In the genomic region with DNA sequence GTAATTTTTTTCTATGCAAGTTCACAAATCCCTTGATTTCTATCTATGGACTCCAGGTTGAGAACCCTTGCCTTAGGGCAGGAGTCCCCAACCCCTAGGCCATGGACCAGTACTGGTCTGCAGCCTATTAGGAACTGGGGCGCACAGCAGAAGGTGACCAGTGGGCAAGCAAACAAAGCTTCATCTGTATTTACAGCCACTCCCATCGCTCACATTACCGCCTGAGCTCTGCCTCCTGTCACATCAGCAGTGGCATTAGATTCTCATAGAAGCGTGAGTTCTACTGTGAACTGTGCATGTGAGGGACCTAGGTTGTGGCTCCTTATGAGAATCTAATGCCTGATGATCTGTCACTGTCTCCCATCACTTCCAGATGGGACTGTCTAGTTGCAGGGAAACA, we compare ENCODE assay signal across 12 cellular contexts.
DNase-seq lines count a peak whose midpoint lies in the region; ATAC-seq and TF ChIP-seq lines count a peak whose summit lies in the region.
"Had no signal": no experiment of that assay in that cellular context is flagged by ENCODE, and none has a peak within 500 bp of the region (broad histone marks: within the 10 kb centered on the region; RNA-seq: fewer than 3 reads in every experiment).

No MANE protein-coding gene starts in this region.

- no peaks in the 10 kb centered on the region for H3K27me3 Mint-ChIP-seq in activated T-cell treated with anti-CD3 and anti-CD28 coated beads, Interleukin-2, amount 50 U/mL, for 72 hours (ENCODE audit: low read depth)

- H3K36me3 Mint-ChIP-seq in activated T-cell treated with anti-CD3 and anti-CD28 coated beads, Interleukin-2, amount 50 U/mL, for 72 hours (ENCODE audit: insufficient read depth in 2 of 2): peaks cover 3 to 5% of the 10 kb centered on the region in 2 donors
- H3K36me3 Mint-ChIP-seq: CD8-positive, alpha-beta memory T cell had no signal

- intact Hi-C loops in mucosa of descending colon (cut with DNase I, micrococcal nuclease): no loop called here
- intact Hi-C loops in posterior vena cava (cut with DNase I): no loop called here

- ATAC-seq in mucosa of descending colon: no peak
- ATAC-seq in activated T-cell treated with anti-CD3 and anti-CD28 coated beads, Interleukin-2, amount 50 U/mL, for 72 hours (replicated peaks in 1 of 2): no peak

- no peaks in the 10 kb centered on the region for H3K36me3 ChIP-seq in mucosa of descending colon (ENCODE audit: low read depth)
- H3K36me3 ChIP-seq: HAP-1 had no signal

- peaks cover 9% of the 10 kb centered on the region for H3K4me1 ChIP-seq in mucosa of descending colon (ENCODE audit: low read depth)
- H3K4me1 ChIP-seq: Caco-2 had no signal

- no peak overlapping the region for H3K27ac Mint-ChIP-seq in activated T-cell treated with anti-CD3 and anti-CD28 coated beads, Interleukin-2, amount 50 U/mL, for 72 hours
- H3K27ac Mint-ChIP-seq: CD8-positive, alpha-beta memory T cell had no signal

- no peak overlapping the region for H3K4me3 Mint-ChIP-seq in activated T-cell treated with anti-CD3 and anti-CD28 coated beads, Interleukin-2, amount 50 U/mL, for 72 hours
- H3K4me3 Mint-ChIP-seq: CD14-positive monocyte; CD8-positive, alpha-beta memory T cell had no signal

- peaks cover 5% of the 10 kb centered on the region for H3K9me3 ChIP-seq in mucosa of descending colon
- H3K9me3 ChIP-seq: Caco-2, HAP-1 had no signal

- no peak overlapping the region for H3K4me3 ChIP-seq in mucosa of descending colon
- H3K4me3 ChIP-seq: HAP-1 had no signal

- H3K4me1 Mint-ChIP-seq in activated T-cell treated with anti-CD3 and anti-CD28 coated beads, Interleukin-2, amount 50 U/mL, for 72 hours (ENCODE audit: low read depth): peaks cover 6% of the 10 kb centered on the region
- H3K4me1 Mint-ChIP-seq: CD8-positive, alpha-beta memory T cell had no signal

- DNase-seq in SW480 (ENCODE audit: low spot score) (peak; percentile 41), mucosa of descending colon (peak in 2 of 3 donors; percentile 41 to 55), posterior vena cava (ENCODE audit: low spot score) (no peak), NCI-H510A treated with DMSO at 0.1 percent for 48 hours (lab: John Stamatoyannopoulos, UW) (no peak)
- no peak for DNase-seq in activated T-cell treated with anti-CD3 and anti-CD28 coated beads, Interleukin-2, amount 50 U/mL, for 72 hours
- DNase-seq: Caco-2; CD8-positive, alpha-beta memory T cell; DMS53; GF-D8 had no signal

- H3K27ac ChIP-seq in C4-2B: peak overlapping the region; percentile 56

- TF ChIP-seq CTCF in C4-2B (conservative IDR thresholded peaks at IDR 0.05) (no peak), mucosa of descending colon (IDR thresholded peaks at IDR 0.05) (no peak)

- peaks cover 0 to 5% of the 10 kb centered on the region in 2 donors for H3K9me3 Mint-ChIP-seq in activated T-cell treated with anti-CD3 and anti-CD28 coated beads, Interleukin-2, amount 50 U/mL, for 72 hours

Comparison
In these comparisons a context has a peak if more than half of its experiments do, and no peak if none do; other contexts are left out.
1. DNase-seq: peak in SW480 (single experiment) and mucosa of descending colon (2 of 3); none in posterior vena cava (single experiment), activated T-cell treated with anti-CD3 and anti-CD28 coated beads, Interleukin-2, amount 50 U/mL, for 72 hours (0 of 2) and NCI-H510A treated with DMSO at 0.1 percent for 48 hours (single experiment).